4 cellular contexts compared by ENCODE assay signal in genomic region chr11:119017377-119017776, GRCh38. TPM values are rescaled to one million over a fixed set of nuclear protein-coding genes. Genes with fewer than 3 reads are reported as not detected.
A peak's percentile ranks its signal among the peaks of the same experiment; 100 is the strongest.
DNase-seq lines count a peak whose midpoint lies in the region; ATAC-seq and TF ChIP-seq lines count a peak whose summit lies in the region.
"Not testable (repeated sequence)": the region's sequence is repeated elsewhere in the genome, so short reads cannot be mapped to it uniquely, and the experiment has no call there.

No MANE protein-coding gene starts in this region.

- not testable (repeated sequence) for H3K9me2 ChIP-seq in SU-DHL-6 (replicated peaks; ENCODE audit: insufficient read depth, low read length)

- CTCF ChIA-PET in AG04450 (lab: Charles Lee) = interaction anchor here (0.6 kb wide), 2 partner anchors 87 to 159 kb away, joined by 3 read pairs; no protein-coding TSS in a partner anchor

- TF ChIP-seq CTCF in AG04450 (IDR thresholded peaks at IDR 0.05; ENCODE audit: low read depth, low read length); SU-DHL-6 (IDR thresholded peaks at IDR 0.05; ENCODE audit: insufficient read depth, low read length, poor library complexity, severe bottlenecking): not testable (repeated sequence)

- peak overlapping the region; percentile 98 to 100 (median 100) for H3K27ac Mint-ChIP-seq in naive thymus-derived CD8-positive, alpha-beta T cell

- H3K27me3 ChIP-seq in AG04450 (ENCODE audit: control insufficient read depth, insufficient read depth, low read length); SU-DHL-6 (ENCODE audit: low read length); endocrine pancreas (ENCODE audit: control insufficient read depth, insufficient read depth, low read length): not testable (repeated sequence)

- not testable (repeated sequence) for H4K20me1 ChIP-seq in SU-DHL-6 (ENCODE audit: low read depth, low read length)

- not testable (repeated sequence) for ATAC-seq in naive thymus-derived CD8-positive, alpha-beta T cell

- peak overlapping the region; percentile 99 for H3K4me3 ChIP-seq in AG04450 (ENCODE audit: low read depth, low read length)
- H3K4me3 ChIP-seq in SU-DHL-6 (ENCODE audit: insufficient read depth, low read length, poor library complexity, severe bottlenecking) = peak overlapping the region; percentile 92
- peak overlapping the region; percentile 90 for H3K4me3 ChIP-seq in endocrine pancreas (ENCODE audit: control insufficient read depth, insufficient read depth, low read length)

- peaks cover 56% of the 10 kb centered on the region for H3K79me2 ChIP-seq in SU-DHL-6 (ENCODE audit: insufficient read depth, low read length)

- H3K4me1 Mint-ChIP-seq in naive thymus-derived CD8-positive, alpha-beta T cell = peaks cover 19 to 66% (median 56%) of the 10 kb centered on the region in 4 donors

- peaks cover 0 to 77% (median 21%) of the 10 kb centered on the region in 3 donors for H3K36me3 Mint-ChIP-seq in naive thymus-derived CD8-positive, alpha-beta T cell

- DNase-seq in AG04450 (ENCODE audit: low read depth, low spot score) = not testable (repeated sequence)
- DNase-seq in naive thymus-derived CD8-positive, alpha-beta T cell = peak in 2 of 10 donors; percentile 20 to 25

- H3F3A ChIP-seq in SU-DHL-6 (ENCODE audit: insufficient read depth) = peaks cover 58% of the 10 kb centered on the region

- H2AFZ ChIP-seq in SU-DHL-6 (ENCODE audit: low read depth, low read length, severe bottlenecking) = not testable (repeated sequence)

- POLR2A ChIA-PET in AG04450 (lab: Yijun Ruan, JAX) = interaction anchor here (0.7 kb wide), 1 partner anchor 41 kb away, joined by 3 read pairs; no protein-coding TSS in a partner anchor
- POLR2A ChIA-PET in naive thymus-derived CD8-positive, alpha-beta T cell (lab: Charles Lee) = interaction anchor here (0.6 to 5.0 kb wide), 13 partner anchors 7 to 1702 kb away, joined by 3 to 82 read pairs (median 4); partner anchors contain the start of genes CENATAC, DDX6, SLC37A4 and VPS11

- not testable (repeated sequence) for H3K27me3 Mint-ChIP-seq in naive thymus-derived CD8-positive, alpha-beta T cell

- not testable (repeated sequence) for H3K27ac ChIP-seq in AG04450 (ENCODE audit: low read depth, low read length)
- H3K27ac ChIP-seq in SU-DHL-6 (ENCODE audit: low read depth, low read length) = peak overlapping the region; percentile 96

- H3K4me2 ChIP-seq in SU-DHL-6 (ENCODE audit: low read depth, low read length, poor library complexity, severe bottlenecking) = peak overlapping the region; percentile 68

- peaks cover 25% of the 10 kb centered on the region for H3K36me3 ChIP-seq in SU-DHL-6 (ENCODE audit: low read length)
- H3K36me3 ChIP-seq in endocrine pancreas (ENCODE audit: control insufficient read depth, insufficient read depth, low read length) = not testable (repeated sequence)

- peak overlapping the region; percentile 97 to 100 (median 98) for H3K4me3 Mint-ChIP-seq in naive thymus-derived CD8-positive, alpha-beta T cell

- not testable (repeated sequence) for H3K9me3 ChIP-seq in AG04450 (ENCODE audit: control insufficient read depth, insufficient read depth, low read length); SU-DHL-6 (ENCODE audit: insufficient read depth, low read length); endocrine pancreas (ENCODE audit: control insufficient read depth, low read length)

- not testable (repeated sequence) for H3K9me3 Mint-ChIP-seq in naive thymus-derived CD8-positive, alpha-beta T cell

- H3K4me1 ChIP-seq in endocrine pancreas (ENCODE audit: control insufficient read depth, insufficient read depth, low read length) = not testable (repeated sequence)

- peak overlapping the region; percentile 96 for H3K9ac ChIP-seq in SU-DHL-6 (ENCODE audit: low read length)
- H3K9ac ChIP-seq in endocrine pancreas (ENCODE audit: control insufficient read depth, insufficient read depth, low read length) = peak overlapping the region; percentile 90

RNA-seq across cellular contexts. Expression of gene RPS25, which starts 0.8 kb away (rescaled TPM):
- polyA plus RNA-seq in AG04450 (2011; rRNA removed) = 819 and 1,059 TPM in 2 replicates
- 64.7 and 89.9 TPM in 2 replicates for polyA minus RNA-seq in AG04450 (2011; rRNA and poly(A)+ RNA removed)
- total RNA-seq in naive thymus-derived CD8-positive, alpha-beta T cell = 1,000 to 10,000 TPM; 2,469 to 2,482 TPM
- polyA plus RNA-seq in naive thymus-derived CD8-positive, alpha-beta T cell = 1,000 to 10,000 TPM; 5,252 to 6,742 (median 6,279) TPM

RNA-seq across cellular contexts. Expression of gene TRAPPC4, which starts 1.2 kb away (rescaled TPM):
- polyA plus RNA-seq in AG04450 (2011; rRNA removed) = 95.3 and 100 TPM in 2 replicates
- 43.9 and 58.3 TPM in 2 replicates for polyA minus RNA-seq in AG04450 (2011; rRNA and poly(A)+ RNA removed)
- total RNA-seq in naive thymus-derived CD8-positive, alpha-beta T cell = 100 to 1,000 TPM; 100 to 109 TPM
- polyA plus RNA-seq in naive thymus-derived CD8-positive, alpha-beta T cell = 10 to 100 TPM; 73.0 to 97.6 (median 86.1) TPM

RNA-seq across cellular contexts. Expression of gene SLC37A4, which starts 13.3 kb away (rescaled TPM):
- polyA plus RNA-seq in AG04450 (2011; rRNA removed) = 12.5 and 14.9 TPM in 2 replicates
- 12.6 and 16.7 TPM in 2 replicates for polyA minus RNA-seq in AG04450 (2011; rRNA and poly(A)+ RNA removed)
- 10 to 100 TPM; 15.3 to 17.1 TPM for total RNA-seq in naive thymus-derived CD8-positive, alpha-beta T cell
- polyA plus RNA-seq in naive thymus-derived CD8-positive, alpha-beta T cell = 10 to 100 TPM in 2 of 3 donors, 1 to 10 TPM in 1; 9.7 to 12.8 (median 12.1) TPM

RNA-seq across cellular contexts. Expression of gene CENATAC, which starts 19.4 kb away (rescaled TPM):
- 11.4 and 13.5 TPM in 2 replicates for polyA plus RNA-seq in AG04450 (2011; rRNA removed)
- polyA minus RNA-seq in AG04450 (2011; rRNA and poly(A)+ RNA removed) = 8.0 and 8.4 TPM in 2 replicates
- total RNA-seq in naive thymus-derived CD8-positive, alpha-beta T cell = 100 to 1,000 TPM; 141 to 144 TPM
- 1 to 10 TPM; 6.1 to 9.1 (median 8.7) TPM for polyA plus RNA-seq in naive thymus-derived CD8-positive, alpha-beta T cell

RNA-seq across cellular contexts. Expression of gene HYOU1, which starts 39.6 kb away (rescaled TPM):
- 123 and 144 TPM in 2 replicates for polyA plus RNA-seq in AG04450 (2011; rRNA removed)
- 127 and 152 TPM in 2 replicates for polyA minus RNA-seq in AG04450 (2011; rRNA and poly(A)+ RNA removed)
- 10 to 100 TPM; 65.1 to 69.6 TPM for total RNA-seq in naive thymus-derived CD8-positive, alpha-beta T cell
- polyA plus RNA-seq in naive thymus-derived CD8-positive, alpha-beta T cell = 10 to 100 TPM; 14.1 to 17.1 (median 15.8) TPM
